Comparison of ENCODE assay signal across 8 cellular contexts in the genomic region with DNA sequence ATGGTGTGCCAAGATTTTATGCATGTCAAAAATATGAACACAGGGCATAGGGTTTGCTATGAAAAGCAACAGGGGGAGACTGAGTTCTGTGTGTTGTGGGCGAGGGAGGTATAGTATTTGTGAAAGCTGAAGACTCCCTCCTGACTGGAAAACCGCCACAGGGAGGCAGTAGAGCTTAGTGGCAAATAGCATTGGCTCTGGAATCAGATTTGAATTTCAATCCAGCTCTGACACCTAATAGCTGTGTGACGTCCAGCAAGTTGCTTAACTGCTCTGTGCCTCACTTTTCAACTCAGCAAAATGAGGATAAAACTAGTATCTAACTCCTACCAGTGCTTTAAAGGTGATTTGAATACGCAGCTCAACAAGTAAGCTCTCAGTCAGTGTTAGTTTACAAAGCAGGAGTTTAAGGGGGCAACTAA. TPM values are rescaled to one million over a fixed set of nuclear protein-coding genes. Genes with fewer than 3 reads are reported as not detected.
DNase-seq lines count a peak whose midpoint lies in the region; ATAC-seq and TF ChIP-seq lines count a peak whose summit lies in the region.

No MANE protein-coding gene starts in this region.

- POLR2A ChIA-PET in PC-9 (lab: Charles Lee; ENCODE audit: unreplicated experiment) = no interaction called here

- H3K23ac ChIP-seq in mesenchymal stem cell (ENCODE audit: low read length in 2 of 2) = no peak overlapping the region

- no peak overlapping the region for H2BK15ac ChIP-seq in mesenchymal stem cell (ENCODE audit: low read depth, poor library complexity, severe bottlenecking)

- H4K20me1 ChIP-seq in PC-9 (ENCODE audit: insufficient read depth) = no peaks in the 10 kb centered on the region

- H2BK5ac ChIP-seq in mesenchymal stem cell (ENCODE audit: low read depth, low read length, poor library complexity, severe bottlenecking) = no peak overlapping the region

- no peaks in the 10 kb centered on the region for H3K79me2 ChIP-seq in PC-9 (ENCODE audit: low read depth)

- ATAC-seq in activated naive CD4-positive, alpha-beta T cell treated with anti-CD3 and anti-CD28 coated beads, Interleukin-2, amount 50 U/mL, for 72 hours = peak; percentile 44 to 81
- ATAC-seq in GM21825 (IDR thresholded peaks at IDR 0.05; ENCODE audit: unreplicated experiment) = no peak
- ATAC-seq in HG03135 (IDR thresholded peaks at IDR 0.05; ENCODE audit: unreplicated experiment) = no peak

- no peak overlapping the region for H2BK120ac ChIP-seq in mesenchymal stem cell (ENCODE audit: low read depth, low read length)

- H3K27ac Mint-ChIP-seq in activated naive CD4-positive, alpha-beta T cell treated with anti-CD3 and anti-CD28 coated beads, Interleukin-2, amount 50 U/mL, for 72 hours = no peak overlapping the region

- H3K9ac ChIP-seq in mesenchymal stem cell (ENCODE audit: low read length) = no peak overlapping the region

- H3K4ac ChIP-seq in mesenchymal stem cell (ENCODE audit: low read depth in 1 of 2, low read length in 2 of 2) = no peak overlapping the region

- no peaks in the 10 kb centered on the region for H3K36me3 Mint-ChIP-seq in activated naive CD4-positive, alpha-beta T cell treated with anti-CD3 and anti-CD28 coated beads, Interleukin-2, amount 50 U/mL, for 72 hours

- H3K27ac ChIP-seq in PC-9 = no peak overlapping the region
- no peak overlapping the region for H3K27ac ChIP-seq in mesenchymal stem cell (ENCODE audit: low read length, poor library complexity, severe bottlenecking)

- no TSS peak for BruUV-seq in PC-9 (replicated peaks; lab: Mats Ljungman, UMichigan)

- H3K27me3 ChIP-seq in PC-9 (ENCODE audit: insufficient read depth, low read depth) (no peaks in the 10 kb centered on the region), mesenchymal stem cell (ENCODE audit: control insufficient read depth in 1 of 2, insufficient read depth in 1 of 2, low read length in 2 of 2) (no peaks in the 10 kb centered on the region)

- H3K9me3 ChIP-seq in PC-9 (ENCODE audit: insufficient read depth, low read depth) (no peaks in the 10 kb centered on the region), mesenchymal stem cell (ENCODE audit: control insufficient read depth, low read length) (no peaks in the 10 kb centered on the region)

- H2AFZ ChIP-seq in PC-9 (no peak overlapping the region), mesenchymal stem cell (ENCODE audit: low read depth, low read length) (no peak overlapping the region)

- H3K14ac ChIP-seq in mesenchymal stem cell (ENCODE audit: low read length in 2 of 2) = no peak overlapping the region

- no peaks in the 10 kb centered on the region for H3F3A ChIP-seq in PC-9 (ENCODE audit: insufficient read depth, low read depth)

- no peak overlapping the region for H3K18ac ChIP-seq in mesenchymal stem cell (ENCODE audit: low read depth in 1 of 2, low read length in 2 of 2)

- H4K8ac ChIP-seq in mesenchymal stem cell (ENCODE audit: low read length) = no peak overlapping the region

- no peaks in the 10 kb centered on the region for H3K9me3 Mint-ChIP-seq in activated naive CD4-positive, alpha-beta T cell treated with anti-CD3 and anti-CD28 coated beads, Interleukin-2, amount 50 U/mL, for 72 hours

- H3K79me1 ChIP-seq in mesenchymal stem cell (replicated peaks; ENCODE audit: low read length, poor library complexity, severe bottlenecking) = no peaks in the 10 kb centered on the region

- peak; percentile 58 for TF ChIP-seq CTCF in PC-9 (conservative IDR thresholded peaks at IDR 0.05)

- H3K36me3 ChIP-seq in PC-9 (ENCODE audit: low read depth) (no peaks in the 10 kb centered on the region), mesenchymal stem cell (ENCODE audit: control insufficient read depth in 1 of 2, insufficient read depth in 2 of 2, low read depth in 1 of 2, low read length in 2 of 2) (no peaks in the 10 kb centered on the region)

- no peak overlapping the region for H2AK5ac ChIP-seq in mesenchymal stem cell (ENCODE audit: low read length, severe bottlenecking)

- CTCF ChIA-PET in PC-9 (lab: Charles Lee) = no interaction called here

- H3K4me1 ChIP-seq in PC-9 (replicated peaks; ENCODE audit: insufficient read depth) (no peaks in the 10 kb centered on the region), mesenchymal stem cell (ENCODE audit: control insufficient read depth, insufficient read depth, low read depth, low read length) (peaks cover 9% of the 10 kb centered on the region)

- 61% methylated on average over 4 of the region's 4 CpGs for whole genome bisulfite sequencing in mesenchymal stem cell

- H4K91ac ChIP-seq in mesenchymal stem cell (ENCODE audit: low read length) = no peak overlapping the region

- no peak overlapping the region for H2BK12ac ChIP-seq in mesenchymal stem cell (ENCODE audit: low read length in 2 of 2)

- no peak overlapping the region for H3K4me3 ChIP-seq in PC-9
- no peak overlapping the region for H3K4me3 ChIP-seq in mesenchymal stem cell (ENCODE audit: insufficient read depth in 1 of 2, low read depth in 1 of 2, low read length in 2 of 2)

- intact Hi-C loops in PC-9 (cut with micrococcal nuclease; ENCODE audit: unreplicated experiment) = no loop called here

- DNase-seq in NCI-H2227 (lab: John Stamatoyannopoulos, UW; ENCODE audit: unreplicated experiment) = peak; percentile 21
- DNase-seq in NCI-H2227 treated with DMSO at 0.1 percent for 48 hours (lab: John Stamatoyannopoulos, UW) = no peak
- peak in 1 of 2 experiments; percentile 26 for DNase-seq in PC-9
- peak in 1 of 2 donors; percentile 28 for DNase-seq in activated naive CD4-positive, alpha-beta T cell treated with anti-CD3 and anti-CD28 coated beads, Interleukin-2, amount 50 U/mL, for 72 hours (ENCODE audit: low spot score in 2 of 2)
- peak; percentile 49 for DNase-seq in mesenchymal stem cell
- no peak for DNase-seq in NCI-H128 (lab: John Stamatoyannopoulos, UW; ENCODE audit: unreplicated experiment)

- no peaks in the 10 kb centered on the region for H3K9me2 ChIP-seq in PC-9 (ENCODE audit: insufficient read depth)

- no peak overlapping the region for H3K4me2 ChIP-seq in PC-9
- H3K4me2 ChIP-seq in mesenchymal stem cell (ENCODE audit: low read length, poor library complexity, severe bottlenecking) = no peak overlapping the region

RNA-seq across cellular contexts. Expression of a gene that starts 22.0 kb away (rescaled TPM):
- total RNA-seq in PC-9 (2021) = 175 and 201 TPM in 2 replicates
- total RNA-seq in activated naive CD4-positive, alpha-beta T cell treated with anti-CD3 and anti-CD28 coated beads, Interleukin-2, amount 50 U/mL, for 72 hours = 100 to 1,000 TPM; 150 to 274 TPM
- 92.3 TPM for polyA plus RNA-seq in mesenchymal stem cell (2013, experiment 1 of 2)
- 90.7 TPM for polyA plus RNA-seq in mesenchymal stem cell (2013, experiment 2 of 2)

Comparison
In these comparisons a context has a peak if more than half of its experiments do, and no peak if none do; other contexts are left out.
1. DNase-seq: peak in NCI-H2227 (single experiment) and mesenchymal stem cell (single experiment); none in NCI-H2227 treated with DMSO at 0.1 percent for 48 hours (single experiment) and NCI-H128 (single experiment).
2. ATAC-seq: peak in activated naive CD4-positive, alpha-beta T cell treated with anti-CD3 and anti-CD28 coated beads, Interleukin-2, amount 50 U/mL, for 72 hours (2 of 2); none in GM21825 (single experiment) and HG03135 (single experiment).